ENCODE assay signal across 18 cellular contexts in genomic region chr19:41217741-41218140, GRCh38. TPM values are rescaled to one million over a fixed set of nuclear protein-coding genes. Genes with fewer than 3 reads are reported as not detected.
A peak's percentile ranks its signal among the peaks of the same experiment; 100 is the strongest.
DNase-seq lines count a peak whose midpoint lies in the region; ATAC-seq and TF ChIP-seq lines count a peak whose summit lies in the region.
"Had no signal": no experiment of that assay in that cellular context is flagged by ENCODE, and none has a peak within 500 bp of the region (broad histone marks: within the 10 kb centered on the region; RNA-seq: fewer than 3 reads in every experiment).

No MANE protein-coding gene starts in this region.

- no peak for TF ChIP-seq EP300 in esophagus muscularis mucosa (IDR thresholded peaks at IDR 0.05)

- peak overlapping the region; percentile 1 for H2BK15ac ChIP-seq in neuronal stem cell (ENCODE audit: low read length)

- ATAC-seq in RWPE2 (ENCODE audit: low read depth) (no peak), HG03460 (IDR thresholded peaks at IDR 0.05; ENCODE audit: unreplicated experiment) (no peak)
- ATAC-seq: naive thymus-derived CD8-positive, alpha-beta T cell had no signal

- no peak overlapping the region for H3K4me2 ChIP-seq in neuronal stem cell (ENCODE audit: insufficient read depth, low read length, poor library complexity, severe bottlenecking)
- H3K4me2 ChIP-seq: BLaER1 had no signal

- H3K4me3 ChIP-seq in RWPE2 (ENCODE audit: severe bottlenecking): peak overlapping the region; percentile 67
- H3K4me3 ChIP-seq in esophagus muscularis mucosa: no peak overlapping the region
- H3K4me3 ChIP-seq in neuronal stem cell (ENCODE audit: low read length in 2 of 2): peak overlapping the region in 1 of 2 donors; percentile 56
- H3K4me3 ChIP-seq: BLaER1, PC-9 had no signal

- H3K27me3 Mint-ChIP-seq in type B pancreatic cell: peaks cover 7% of the 10 kb centered on the region

- H3K79me1 ChIP-seq in neuronal stem cell (ENCODE audit: low read depth, low read length): peaks cover 17% of the 10 kb centered on the region

- peak overlapping the region; percentile 39 for H2BK5ac ChIP-seq in neuronal stem cell (ENCODE audit: low read length)

- WGBS in esophagus muscularis mucosa: 51% methylated on average over 7 of the region's 7 CpGs
- no CpG with 5 or more reads among the region's 7 CpGs for WGBS in neuronal stem cell (ENCODE audit: extremely low coverage in 2 of 2, insufficient read length in 2 of 2, insufficient replicate concordance in 1 of 2), 2 donors

- H3K27ac ChIP-seq in RWPE2 (ENCODE audit: poor library complexity, severe bottlenecking) (peak overlapping the region; percentile 95), esophagus muscularis mucosa (replicated peaks in 1 of 4) (peak overlapping the region; percentile 89 to 97 (median 92)), neuronal stem cell (replicated peaks; ENCODE audit: low read length) (no peak overlapping the region)
- H3K27ac ChIP-seq: BLaER1, PC-9 had no signal

- H3K27me3 ChIP-seq in RWPE2 (ENCODE audit: insufficient read depth, poor library complexity, severe bottlenecking): no peaks in the 10 kb centered on the region
- no peaks in the 10 kb centered on the region for H3K27me3 ChIP-seq in esophagus muscularis mucosa
- H3K27me3 ChIP-seq in neuronal stem cell (ENCODE audit: control insufficient read depth in 3 of 3, insufficient read depth in 3 of 3, low read depth in 1 of 3, low read length in 3 of 3): no peaks in the 10 kb centered on the region
- H3K27me3 ChIP-seq: brain microvascular endothelial cell had no signal

- peak overlapping the region; percentile 1 for H2AFZ ChIP-seq in neuronal stem cell (ENCODE audit: low read length)
- H2AFZ ChIP-seq: PC-9 had no signal

- H3K4ac ChIP-seq in neuronal stem cell (ENCODE audit: low read length): no peak overlapping the region

- no peak for TF ChIP-seq POLR2A in esophagus muscularis mucosa (IDR thresholded peaks at IDR 0.05; ENCODE audit: low read depth)

- no peak overlapping the region for H2BK120ac ChIP-seq in neuronal stem cell (ENCODE audit: low read depth, low read length)

- peak overlapping the region; percentile 50 for H3K9ac ChIP-seq in neuronal stem cell (ENCODE audit: low read depth, low read length, poor library complexity)
- H3K9ac ChIP-seq: BLaER1 had no signal

- peaks cover 14% of the 10 kb centered on the region for H3K4me1 Mint-ChIP-seq in type B pancreatic cell (ENCODE audit: unreplicated experiment)

- H2BK12ac ChIP-seq in neuronal stem cell (ENCODE audit: low read length): peak overlapping the region; percentile 10

- peaks cover 10% of the 10 kb centered on the region for H3K4me1 ChIP-seq in RWPE2 (ENCODE audit: insufficient read depth, poor library complexity, severe bottlenecking)
- peaks cover 3 to 43% (median 37%) of the 10 kb centered on the region in 4 donors for H3K4me1 ChIP-seq in esophagus muscularis mucosa
- peaks cover 12 to 20% of the 10 kb centered on the region in 2 donors for H3K4me1 ChIP-seq in neuronal stem cell (ENCODE audit: control insufficient read depth in 2 of 2, insufficient read depth in 1 of 2, low read depth in 1 of 2, low read length in 2 of 2)

- peak overlapping the region; percentile 30 for H2AK5ac ChIP-seq in neuronal stem cell (ENCODE audit: low read depth, low read length)

- DNase-seq in RWPE2 (ENCODE audit: low spot score) (no peak), esophagus muscularis mucosa (ENCODE audit: extremely low spot score) (no peak), neuronal stem cell (ENCODE audit: low spot score) (no peak), type B pancreatic cell (ENCODE audit: extremely low spot score, unreplicated experiment) (no peak), NCI-H2196 (lab: John Stamatoyannopoulos, UW; ENCODE audit: unreplicated experiment) (no peak)
- DNase-seq in stimulated activated CD4-positive, alpha-beta T cell treated with anti-CD3 and anti-CD28 coated beads, Interleukin-15, amount 100 ng/mL, for 24 hours: no peak
- DNase-seq: activated CD4-positive, CD25-positive, alpha-beta regulatory T cell; activated CD8-positive, alpha-beta memory T cell treated with anti-CD3 and anti-CD28 coated beads, Interleukin-2, amount 50 U/mL, for 4 hours; activated naive CD4-positive, alpha-beta T cell treated with anti-CD3 and anti-CD28 coated beads for 36 hours; brain microvascular endothelial cell; DND-41; head of caudate nucleus; naive thymus-derived CD8-positive, alpha-beta T cell; NCI-H187 treated with DMSO at 0.1 percent for 48 hours; NCI-H524 treated with DMSO at 0.1 percent for 48 hours; PC-9 had no signal

- peaks cover 24% of the 10 kb centered on the region for H3K36me3 ChIP-seq in RWPE2 (ENCODE audit: low read depth)
- H3K36me3 ChIP-seq in esophagus muscularis mucosa: peaks cover 0 to 11% (median 4%) of the 10 kb centered on the region in 4 donors
- H3K36me3 ChIP-seq in neuronal stem cell (replicated peaks in 1 of 2; ENCODE audit: control insufficient read depth in 2 of 2, insufficient read depth in 2 of 2, low read length in 2 of 2): peaks cover 10 to 11% of the 10 kb centered on the region in 2 donors
- H3K36me3 ChIP-seq: BLaER1 had no signal

- peaks cover 9% of the 10 kb centered on the region for H3K36me3 Mint-ChIP-seq in type B pancreatic cell

- H3K27ac Mint-ChIP-seq in type B pancreatic cell: peak overlapping the region; percentile 52
- H3K27ac Mint-ChIP-seq: activated naive CD4-positive, alpha-beta T cell treated with anti-CD3 and anti-CD28 coated beads for 36 hours had no signal

- H3K18ac ChIP-seq in neuronal stem cell (ENCODE audit: low read length): no peak overlapping the region

- H3K4me3 Mint-ChIP-seq in type B pancreatic cell: peak overlapping the region; percentile 31
- H3K4me3 Mint-ChIP-seq: activated naive CD4-positive, alpha-beta T cell treated with anti-CD3 and anti-CD28 coated beads for 36 hours; naive thymus-derived CD8-positive, alpha-beta T cell had no signal

- no peak for TF ChIP-seq CTCF in RWPE2 (IDR thresholded peaks at IDR 0.05; ENCODE audit: poor library complexity, severe bottlenecking)
- TF ChIP-seq CTCF in esophagus muscularis mucosa (IDR thresholded peaks at IDR 0.05): no peak
- no peak for TF ChIP-seq CTCF in type B pancreatic cell (conservative IDR thresholded peaks at IDR 0.05)

- no peaks in the 10 kb centered on the region for H3K9me3 Mint-ChIP-seq in type B pancreatic cell
- H3K9me3 Mint-ChIP-seq: activated naive CD4-positive, alpha-beta T cell treated with anti-CD3 and anti-CD28 coated beads for 36 hours; naive thymus-derived CD8-positive, alpha-beta T cell had no signal

- intact Hi-C loops in esophagus muscularis mucosa (cut with DNase I): no loop called here

- H4K8ac ChIP-seq in neuronal stem cell (ENCODE audit: low read depth, low read length): no peak overlapping the region

- H3K23ac ChIP-seq in neuronal stem cell (ENCODE audit: low read depth, low read length, poor library complexity): peak overlapping the region; percentile 21

- H3K14ac ChIP-seq in neuronal stem cell (ENCODE audit: low read length): no peak overlapping the region

- H3K9me3 ChIP-seq in RWPE2 (ENCODE audit: severe bottlenecking): no peaks in the 10 kb centered on the region
- H3K9me3 ChIP-seq in esophagus muscularis mucosa: no peaks in the 10 kb centered on the region
- peaks cover 0 to 2% of the 10 kb centered on the region in 2 donors for H3K9me3 ChIP-seq in neuronal stem cell (replicated peaks in 1 of 2; ENCODE audit: control insufficient read depth in 2 of 2, insufficient read depth in 1 of 2, low read depth in 1 of 2, low read length in 2 of 2)
- H3K9me3 ChIP-seq: BLaER1 had no signal

- H4K91ac ChIP-seq in neuronal stem cell (ENCODE audit: low read depth, low read length, poor library complexity): no peak overlapping the region

RNA-seq across cellular contexts. Expression of gene AXL, which starts 1.3 kb away (rescaled TPM):
- total RNA-seq in esophagus muscularis mucosa (100 to 1,000 TPM; 112 to 243 (median 172) TPM), type B pancreatic cell (ENCODE audit: low replicate concordance) (8.8 and 20.9 TPM in 2 replicates)
- 35.0 TPM for polyA plus RNA-seq in neuronal stem cell (2013, experiment 1 of 2)
- polyA plus RNA-seq in neuronal stem cell (2013, experiment 2 of 2): 35.2 TPM
- total RNA-seq: naive thymus-derived CD8-positive, alpha-beta T cell had no signal

RNA-seq across cellular contexts. Expression of gene CYP2S1, which starts 24.7 kb away (rescaled TPM):
- total RNA-seq in esophagus muscularis mucosa (1 to 10 TPM; 1.7 to 3.0 (median 2.3) TPM), type B pancreatic cell (ENCODE audit: low replicate concordance) (33.1 and 121 TPM in 2 replicates)
- 8.6 TPM for polyA plus RNA-seq in neuronal stem cell (2013, experiment 1 of 2)
- polyA plus RNA-seq in neuronal stem cell (2013, experiment 2 of 2): 8.4 TPM
- total RNA-seq: naive thymus-derived CD8-positive, alpha-beta T cell had no signal
- polyA plus RNA-seq: naive thymus-derived CD8-positive, alpha-beta T cell had no signal

RNA-seq across cellular contexts. Expression of gene HNRNPUL1, which starts 46.4 kb away (rescaled TPM):
- 100 to 1,000 TPM; 148 to 207 (median 179) TPM for total RNA-seq in esophagus muscularis mucosa
- polyA plus RNA-seq in neuronal stem cell (2013, experiment 1 of 2): 268 TPM
- polyA plus RNA-seq in neuronal stem cell (2013, experiment 2 of 2): 278 TPM
- 189 and 244 TPM in 2 replicates for total RNA-seq in type B pancreatic cell (ENCODE audit: low replicate concordance)
